In the genomic region with DNA sequence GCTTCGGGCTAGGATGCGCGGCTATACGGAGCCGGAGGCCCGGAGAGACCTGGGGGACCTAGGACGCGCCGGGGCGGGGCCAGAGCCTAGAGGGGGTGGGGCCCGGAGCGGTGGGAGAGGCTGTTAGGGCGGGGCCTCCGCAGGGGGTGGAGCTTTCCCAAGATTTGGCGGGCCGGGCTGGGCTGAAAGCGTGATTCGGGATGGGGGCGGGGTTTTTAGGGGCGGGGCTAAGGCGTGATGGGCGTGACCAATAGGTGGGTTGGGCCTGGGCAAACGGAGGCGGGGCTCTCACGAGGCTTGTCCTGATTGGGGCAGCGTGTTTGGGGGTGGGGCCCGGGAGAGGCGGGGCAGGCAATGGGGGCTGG, we compare ENCODE assay signal across 1 cellular context.
A peak's percentile ranks its signal among the peaks of the same experiment; 100 is the strongest.
TF ChIP-seq lines count a peak whose summit lies in the region.

No MANE protein-coding gene starts in this region.

TF ChIP-seq in K562, 482 proteins besides CTCF, POLR2A, EP300 and RAD21:
- TF ChIP-seq FIP1L1 (IDR thresholded peaks at IDR 0.05; ENCODE audit: low read depth, low read length, poor library complexity, severe bottlenecking) (peak; percentile 8), TGIF2 (CRISPR knock-in tag; IDR thresholded peaks at IDR 0.05) (no peak), RBFOX2 (IDR thresholded peaks at IDR 0.05; ENCODE audit: low read depth, low read length) (peak; percentile 57; the same call in 1 of the 2 replicates), BRD4 (IDR thresholded peaks at IDR 0.05) (no peak; the same call in 1 of the 2 replicates), TBP (optimal IDR thresholded peaks at IDR 0.05; ENCODE audit: low read depth, low read length) (peak; percentile 45), RNF219 (CRISPR knock-in tag; IDR thresholded peaks at IDR 0.05) (no peak), CREM (IDR thresholded peaks at IDR 0.05; ENCODE audit: low read depth) (0 out of 2 replicates have a peak, but pooled peaks have one; percentile 23), THRAP3 (IDR thresholded peaks at IDR 0.05; ENCODE audit: borderline replicate concordance) (no peak), E2F6 (IDR thresholded peaks at IDR 0.05; ENCODE audit: borderline replicate concordance in 1 of 2, extremely low read depth in 1 of 2, insufficient read depth in 1 of 2, insufficient read length in 1 of 2, low read depth in 1 of 2, low read length in 1 of 2, poor library complexity in 1 of 2, severe bottlenecking in 1 of 2) (peak in 1 of 2 experiments; percentile 18), PML (IDR thresholded peaks at IDR 0.05; ENCODE audit: low read length) (0 out of 2 replicates have a peak, but pooled peaks have one; percentile 16), HINFP (tag; conservative IDR thresholded peaks at IDR 0.05; ENCODE audit: low read depth) (no peak), SMAD1 (IDR thresholded peaks at IDR 0.05; ENCODE audit: low read depth, low read length, partially characterized antibody) (peak; percentile 52), POLR2G (IDR thresholded peaks at IDR 0.05; ENCODE audit: low read depth, low read length) (peak; percentile 83), POLR2B (IDR thresholded peaks at IDR 0.05; ENCODE audit: low read depth, partially characterized antibody) (peak; percentile 23), ZC3H4 (CRISPR knock-in tag; IDR thresholded peaks at IDR 0.05; ENCODE audit: borderline replicate concordance) (0 out of 2 replicates have a peak, but pooled peaks have one; percentile 12), POLR2AphosphoS5 (IDR thresholded peaks at IDR 0.05; ENCODE audit: control insufficient read depth, insufficient read depth, low read depth, low read length) (peak; percentile 78), CHD2 (IDR thresholded peaks at IDR 0.05; ENCODE audit: low read depth, low read length) (peak; percentile 8; the same call in 1 of the 2 replicates), HDGF (IDR thresholded peaks at IDR 0.05) (0 out of 2 replicates have a peak, but pooled peaks have one; percentile 59), NFYB (IDR thresholded peaks at IDR 0.05; ENCODE audit: extremely low read depth, insufficient read length) (peak; percentile 21), MCM2 (IDR thresholded peaks at IDR 0.05; ENCODE audit: low read depth) (no peak), EGR1 (conservative IDR thresholded peaks at IDR 0.05) (0 out of 2 replicates have a peak, but pooled peaks have one; percentile 9), ZNF696 (CRISPR knock-in tag; conservative IDR thresholded peaks at IDR 0.05) (no peak), ZNF431 (CRISPR knock-in tag; IDR thresholded peaks at IDR 0.05) (no peak)
- TF ChIP-seq, protein P1, sequence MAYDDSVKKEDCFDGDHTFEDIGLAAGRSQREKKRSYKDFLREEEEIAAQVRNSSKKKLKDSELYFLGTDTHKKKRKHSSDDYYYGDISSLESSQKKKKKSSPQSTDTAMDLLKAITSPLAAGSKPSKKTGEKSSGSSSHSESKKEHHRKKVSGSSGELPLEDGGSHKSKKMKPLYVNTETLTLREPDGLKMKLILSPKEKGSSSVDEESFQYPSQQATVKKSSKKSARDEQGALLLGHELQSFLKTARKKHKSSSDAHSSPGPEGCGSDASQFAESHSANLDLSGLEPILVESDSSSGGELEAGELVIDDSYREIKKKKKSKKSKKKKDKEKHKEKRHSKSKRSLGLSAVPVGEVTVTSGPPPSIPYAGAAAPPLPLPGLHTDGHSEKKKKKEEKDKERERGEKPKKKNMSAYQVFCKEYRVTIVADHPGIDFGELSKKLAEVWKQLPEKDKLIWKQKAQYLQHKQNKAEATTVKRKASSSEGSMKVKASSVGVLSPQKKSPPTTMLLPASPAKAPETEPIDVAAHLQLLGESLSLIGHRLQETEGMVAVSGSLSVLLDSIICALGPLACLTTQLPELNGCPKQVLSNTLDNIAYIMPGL (CRISPR knock-in tag; IDR thresholded peaks at IDR 0.05) = peak; percentile 6; the same call in 1 of the 2 replicates
- TF ChIP-seq, protein P2, sequence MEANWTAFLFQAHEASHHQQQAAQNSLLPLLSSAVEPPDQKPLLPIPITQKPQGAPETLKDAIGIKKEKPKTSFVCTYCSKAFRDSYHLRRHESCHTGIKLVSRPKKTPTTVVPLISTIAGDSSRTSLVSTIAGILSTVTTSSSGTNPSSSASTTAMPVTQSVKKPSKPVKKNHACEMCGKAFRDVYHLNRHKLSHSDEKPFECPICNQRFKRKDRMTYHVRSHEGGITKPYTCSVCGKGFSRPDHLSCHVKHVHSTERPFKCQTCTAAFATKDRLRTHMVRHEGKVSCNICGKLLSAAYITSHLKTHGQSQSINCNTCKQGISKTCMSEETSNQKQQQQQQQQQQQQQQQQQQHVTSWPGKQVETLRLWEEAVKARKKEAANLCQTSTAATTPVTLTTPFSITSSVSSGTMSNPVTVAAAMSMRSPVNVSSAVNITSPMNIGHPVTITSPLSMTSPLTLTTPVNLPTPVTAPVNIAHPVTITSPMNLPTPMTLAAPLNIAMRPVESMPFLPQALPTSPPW (CRISPR knock-in tag; IDR thresholded peaks at IDR 0.05) = no peak
- TF ChIP-seq, protein P3, sequence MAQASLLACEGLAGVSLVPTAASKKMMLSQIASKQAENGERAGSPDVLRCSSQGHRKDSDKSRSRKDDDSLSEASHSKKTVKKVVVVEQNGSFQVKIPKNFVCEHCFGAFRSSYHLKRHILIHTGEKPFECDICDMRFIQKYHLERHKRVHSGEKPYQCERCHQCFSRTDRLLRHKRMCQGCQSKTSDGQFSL (CRISPR knock-in tag; IDR thresholded peaks at IDR 0.05) = 0 out of 2 replicates have a peak, but pooled peaks have one; percentile 3
- TF ChIP-seq, protein P3 (tag; IDR thresholded peaks at IDR 0.05) = no peak
